Comparison of ENCODE assay signal across 33 cellular contexts in genomic region chr2:69248232-69248631, GRCh38.
"Had no signal": no experiment of that assay in that cellular context is flagged by ENCODE, and none has a peak within 500 bp of the region (broad histone marks: within the 10 kb centered on the region; RNA-seq: fewer than 3 reads in every experiment).

No MANE protein-coding gene starts in this region.

- H3K9me3 Mint-ChIP-seq: activated CD8-positive, alpha-beta T cell treated with anti-CD3 and anti-CD28 coated beads for 36 hours; activated T-cell treated with anti-CD3 and anti-CD28 coated beads, Interleukin-2, amount 50 U/mL, for 4 hours; activated T-helper 17 cell treated with anti-CD3 and anti-CD28 coated beads, Interleukin-2, amount 50 U/mL, for 72 hours; central memory CD8-positive, alpha-beta T cell; dendritic cell treated with granulocyte-macrophage colony-stimulating factor and Interleukin-4, amounts not matched to agents 40 ng/mL and 50 ng/mL, for 4 days; endodermal cell; T-helper 2 cell treated with Interferon-gamma antibody and Interleukin-4, amounts not matched to agents 5 μg/mL and 100 μg/mL, for 36 hours had no signal

- ATAC-seq: activated CD4-positive, alpha-beta T cell treated with anti-CD3 and anti-CD28 coated beads for 36 hours; activated CD8-positive, alpha-beta T cell treated with anti-CD3 and anti-CD28 coated beads for 36 hours; activated T-cell treated with anti-CD3 and anti-CD28 coated beads, Interleukin-2, amount 50 U/mL, for 4 hours; activated T-helper 17 cell treated with anti-CD3 and anti-CD28 coated beads, Interleukin-2, amount 50 U/mL, for 72 hours; foreskin keratinocyte; gastrocnemius medialis; heart left ventricle; T-helper 17 cell had no signal

- H3K36me3 ChIP-seq: brain microvascular endothelial cell, gastrocnemius medialis had no signal

- H3K4me3 ChIP-seq: coronary artery, dorsolateral prefrontal cortex, esophagus muscularis mucosa, gastrocnemius medialis, heart left ventricle had no signal

- FAIRE-seq: astrocyte, bronchial epithelial cell had no signal

- DNase-seq: activated CD4-positive, alpha-beta T cell treated with anti-CD3 and anti-CD28 coated beads for 36 hours; activated CD4-positive, alpha-beta T cell treated with anti-CD3 and anti-CD28 coated beads, Interleukin-2, amount 50 U/mL, for 1 hour; activated CD4-positive, alpha-beta T cell treated with anti-CD3 and anti-CD28 coated beads, Interleukin-2, amount 50 U/mL, for 48 hours; activated CD4-positive, CD25-positive, alpha-beta regulatory T cell; activated CD4-positive, CD25-positive, alpha-beta regulatory T cell treated with anti-CD3 and anti-CD28 coated beads, Interleukin-2, amount 50 U/mL, for 72 hours; activated CD8-positive, alpha-beta memory T cell treated with anti-CD3 and anti-CD28 coated beads for 24 hours; activated CD8-positive, alpha-beta T cell treated with anti-CD3 and anti-CD28 coated beads for 36 hours; activated effector memory CD4-positive, alpha-beta T cell treated with Interleukin-2 at 50 U/mL for 16 hours; activated gamma-delta T cell treated with Interleukin-2 at 50 U/mL for 16 hours; activated naive CD4-positive, alpha-beta T cell treated with anti-CD3 and anti-CD28 coated beads, Interleukin-2, amount 50 U/mL, for 16 hours; activated naive CD4-positive, alpha-beta T cell treated with Interleukin-2 at 50 U/mL for 16 hours; activated T-cell treated with anti-CD3 and anti-CD28 coated beads, Interleukin-2, amount 50 U/mL, for 4 hours; amniotic stem cell; brain microvascular endothelial cell; effector memory CD4-positive, alpha-beta T cell; endodermal cell; foreskin keratinocyte; gastrocnemius medialis; glutamatergic neuron; heart left ventricle; T-helper 1 cell; T-helper 17 cell; T1000 had no signal

- H3K4me1 ChIP-seq: foreskin keratinocyte, gastrocnemius medialis had no signal

- H3K27ac ChIP-seq: brain microvascular endothelial cell, coronary artery, dorsolateral prefrontal cortex, esophagus muscularis mucosa, foreskin keratinocyte, gastrocnemius medialis, heart left ventricle had no signal

- H3K27ac Mint-ChIP-seq: activated CD4-positive, alpha-beta T cell treated with anti-CD3 and anti-CD28 coated beads for 36 hours; activated CD8-positive, alpha-beta T cell treated with anti-CD3 and anti-CD28 coated beads for 36 hours; activated naive CD8-positive, alpha-beta T cell; activated T-helper 17 cell treated with anti-CD3 and anti-CD28 coated beads, Interleukin-2, amount 50 U/mL, for 72 hours; dendritic cell treated with granulocyte-macrophage colony-stimulating factor and Interleukin-4, amounts not matched to agents 40 ng/mL and 50 ng/mL, for 4 days; endodermal cell; T-helper 17 cell; T-helper 2 cell treated with Interferon-gamma antibody and Interleukin-4, amounts not matched to agents 5 μg/mL and 100 μg/mL, for 36 hours had no signal

- H3K27me3 ChIP-seq: brain microvascular endothelial cell, esophagus muscularis mucosa, foreskin keratinocyte, gastrocnemius medialis, heart left ventricle had no signal

- H3K36me3 Mint-ChIP-seq: activated naive CD8-positive, alpha-beta T cell had no signal

- H3K9me3 ChIP-seq: esophagus muscularis mucosa, gastrocnemius medialis, heart left ventricle had no signal

- H3K4me3 Mint-ChIP-seq: activated CD4-positive, alpha-beta T cell treated with anti-CD3 and anti-CD28 coated beads for 36 hours; activated CD8-positive, alpha-beta T cell treated with anti-CD3 and anti-CD28 coated beads for 36 hours; activated naive CD8-positive, alpha-beta T cell; activated T-cell treated with anti-CD3 and anti-CD28 coated beads, Interleukin-2, amount 50 U/mL, for 4 hours; activated T-helper 17 cell treated with anti-CD3 and anti-CD28 coated beads, Interleukin-2, amount 50 U/mL, for 72 hours; central memory CD8-positive, alpha-beta T cell; dendritic cell treated with granulocyte-macrophage colony-stimulating factor and Interleukin-4, amounts not matched to agents 40 ng/mL and 50 ng/mL, for 4 days; endodermal cell; T-helper 17 cell; T-helper 2 cell treated with Interferon-gamma antibody and Interleukin-4, amounts not matched to agents 5 μg/mL and 100 μg/mL, for 36 hours had no signal

- H3K4me1 Mint-ChIP-seq: activated CD4-positive, alpha-beta T cell treated with anti-CD3 and anti-CD28 coated beads for 36 hours; activated T-helper 17 cell treated with anti-CD3 and anti-CD28 coated beads, Interleukin-2, amount 50 U/mL, for 72 hours; central memory CD8-positive, alpha-beta T cell; endodermal cell; T-helper 17 cell had no signal
